ENCODE assay signal across 9 cellular contexts in genomic region chr21:36203603-36203889, GRCh38. TPM values are rescaled to one million over a fixed set of nuclear protein-coding genes. Genes with fewer than 3 reads are reported as not detected.
DNase-seq lines count a peak whose midpoint lies in the region; ATAC-seq lines count a peak whose summit lies in the region.
"Had no signal": no experiment of that assay in that cellular context is flagged by ENCODE, and none has a peak within 500 bp of the region (broad histone marks: within the 10 kb centered on the region; RNA-seq: fewer than 3 reads in every experiment).

No MANE protein-coding gene starts in this region.

- peaks cover 12% of the 10 kb centered on the region for H3K36me3 Mint-ChIP-seq in activated naive CD8-positive, alpha-beta T cell treated with anti-CD3 and anti-CD28 coated beads, Interleukin-2, amount 10 ng/mL, durations not matched to agents 7 days and 5 days

- H3K27ac Mint-ChIP-seq in activated naive CD8-positive, alpha-beta T cell treated with anti-CD3 and anti-CD28 coated beads, Interleukin-2, amount 10 ng/mL, durations not matched to agents 7 days and 5 days = peak overlapping the region; percentile 10

- POLR2A ChIA-PET in activated naive CD8-positive, alpha-beta T cell treated with anti-CD3 and anti-CD28 coated beads, Interleukin-2, amount 10 ng/mL, durations not matched to agents 7 days and 5 days (lab: Charles Lee) = no interaction called here

- peak overlapping the region; percentile 62 for H3K4me3 Mint-ChIP-seq in activated naive CD8-positive, alpha-beta T cell treated with anti-CD3 and anti-CD28 coated beads, Interleukin-2, amount 10 ng/mL, durations not matched to agents 7 days and 5 days

- peak; percentile 92 for DNase-seq in EL
- peak; percentile 82 for DNase-seq in LHCN-M2 (ENCODE audit: low read depth)
- no peak for DNase-seq in activated naive CD8-positive, alpha-beta T cell treated with anti-CD3 and anti-CD28 coated beads, Interleukin-2, amount 10 ng/mL, durations not matched to agents 7 days and 5 days
- peak; percentile 53 for DNase-seq in myocyte (ENCODE audit: low read depth)
- no peak for DNase-seq in hippocampal formation (lab: John Stamatoyannopoulos, UW)
- DNase-seq in NOMO-1 treated with DMSO at 0.1 percent for 48 hours (lab: John Stamatoyannopoulos, UW; ENCODE audit: unreplicated experiment) = no peak
- no peak for DNase-seq in DMS114 treated with DMSO at 0.1 percent for 48 hours (lab: John Stamatoyannopoulos, UW; ENCODE audit: unreplicated experiment)
- DNase-seq: heart right ventricle had no signal

- peaks cover 20% of the 10 kb centered on the region for H3K4me1 Mint-ChIP-seq in activated naive CD8-positive, alpha-beta T cell treated with anti-CD3 and anti-CD28 coated beads, Interleukin-2, amount 10 ng/mL, durations not matched to agents 7 days and 5 days

- no peaks in the 10 kb centered on the region for H3K27me3 Mint-ChIP-seq in activated naive CD8-positive, alpha-beta T cell treated with anti-CD3 and anti-CD28 coated beads, Interleukin-2, amount 10 ng/mL, durations not matched to agents 7 days and 5 days

- no peaks in the 10 kb centered on the region for H3K9me3 Mint-ChIP-seq in activated naive CD8-positive, alpha-beta T cell treated with anti-CD3 and anti-CD28 coated beads, Interleukin-2, amount 10 ng/mL, durations not matched to agents 7 days and 5 days

- ATAC-seq in activated naive CD8-positive, alpha-beta T cell treated with anti-CD3 and anti-CD28 coated beads, Interleukin-2, amount 10 ng/mL, durations not matched to agents 7 days and 5 days (ENCODE audit: low read depth) = peak; percentile 91
- no peak for ATAC-seq in HG03354 (IDR thresholded peaks at IDR 0.05; ENCODE audit: poor library complexity, severe bottlenecking, unreplicated experiment)

RNA-seq across cellular contexts. Expression of gene DOP1B, which starts 46.9 kb away (rescaled TPM):
- total RNA-seq in LHCN-M2 (2014; rRNA removed) (4.2 and 5.8 TPM in 2 replicates), myocyte (3.3 and 4.5 TPM in 2 replicates)
- 3.7 TPM for polyA plus RNA-seq in LHCN-M2 (2012)
- 10 to 100 TPM; 24.1 to 27.1 TPM for total RNA-seq in activated naive CD8-positive, alpha-beta T cell treated with anti-CD3 and anti-CD28 coated beads, Interleukin-2, amount 10 ng/mL, durations not matched to agents 7 days and 5 days
- polyA plus RNA-seq in myocyte (2012) = 6.7 TPM

Comparison
In these comparisons a context has a peak if more than half of its experiments do, and no peak if none do; other contexts are left out.
1. DNase-seq: peak in EL (single experiment), LHCN-M2 (single experiment) and myocyte (single experiment); none in activated naive CD8-positive, alpha-beta T cell treated with anti-CD3 and anti-CD28 coated beads, Interleukin-2, amount 10 ng/mL, durations not matched to agents 7 days and 5 days (single experiment), hippocampal formation (0 of 2), NOMO-1 treated with DMSO at 0.1 percent for 48 hours (single experiment) and DMS114 treated with DMSO at 0.1 percent for 48 hours (single experiment).